8 cellular contexts compared by ENCODE assay signal in genomic region chr15:83205725-83206324, GRCh38. TPM values are rescaled to one million over a fixed set of nuclear protein-coding genes. Genes with fewer than 3 reads are reported as not detected.
DNase-seq lines count a peak whose midpoint lies in the region; ATAC-seq, FAIRE-seq and TF ChIP-seq lines count a peak whose summit lies in the region.

No MANE protein-coding gene starts in this region.

- H3K27ac ChIP-seq in RWPE2 (ENCODE audit: poor library complexity, severe bottlenecking): peak overlapping the region; percentile 62
- H3K27ac ChIP-seq in esophagus muscularis mucosa (replicated peaks in 1 of 4): peak overlapping the region; percentile 91 to 96 (median 94)

- H3K36me3 ChIP-seq in RWPE2 (ENCODE audit: low read depth) (peaks cover 11% of the 10 kb centered on the region), esophagus muscularis mucosa (no peaks in the 10 kb centered on the region)

- intact Hi-C loops in esophagus muscularis mucosa (cut with DNase I): loop anchor here (5.0 kb wide), 2 partner anchors 139 to 194 kb away; partner anchors contain the start of genes BTBD1 and C15orf40

- no peak for TF ChIP-seq CTCF in RWPE2 (IDR thresholded peaks at IDR 0.05; ENCODE audit: poor library complexity, severe bottlenecking)
- TF ChIP-seq CTCF in esophagus muscularis mucosa (IDR thresholded peaks at IDR 0.05): no peak

- H3K4me1 ChIP-seq in RWPE2 (ENCODE audit: insufficient read depth, poor library complexity, severe bottlenecking) (peaks cover 40% of the 10 kb centered on the region), esophagus muscularis mucosa (peaks cover 16 to 53% (median 48%) of the 10 kb centered on the region in 4 donors)

- DNase-seq in GM12891 (ENCODE audit: insufficient read length, low spot score) (no peak), RWPE2 (ENCODE audit: low spot score) (no peak), esophagus muscularis mucosa (ENCODE audit: extremely low spot score) (no peak), pons (ENCODE audit: low spot score) (peak; percentile 31), ureter (ENCODE audit: low spot score) (no peak), D341Med (ENCODE audit: low spot score) (no peak), DMS79 (lab: John Stamatoyannopoulos, UW) (no peak)

- no peak for TF ChIP-seq POLR2A in GM12891 (IDR thresholded peaks at IDR 0.05; ENCODE audit: low read depth, low read length)
- no peak for TF ChIP-seq POLR2A in esophagus muscularis mucosa (IDR thresholded peaks at IDR 0.05; ENCODE audit: low read depth)

- 14% methylated on average over 4 of the region's 4 CpGs for WGBS in esophagus muscularis mucosa

- H3K9me3 ChIP-seq in RWPE2 (ENCODE audit: severe bottlenecking) (no peaks in the 10 kb centered on the region), esophagus muscularis mucosa (no peaks in the 10 kb centered on the region)

- no peak for TF ChIP-seq EP300 in esophagus muscularis mucosa (IDR thresholded peaks at IDR 0.05)

- no peak for ATAC-seq in RWPE2 (ENCODE audit: low read depth)
- ATAC-seq in HG03139 (IDR thresholded peaks at IDR 0.05; ENCODE audit: unreplicated experiment): no peak

- H3K27me3 ChIP-seq in RWPE2 (ENCODE audit: insufficient read depth, poor library complexity, severe bottlenecking): no peaks in the 10 kb centered on the region
- H3K27me3 ChIP-seq in esophagus muscularis mucosa: no peaks in the 10 kb centered on the region

- H3K4me3 ChIP-seq in RWPE2 (ENCODE audit: severe bottlenecking): peak overlapping the region; percentile 99
- peak overlapping the region; percentile 88 to 96 (median 91) for H3K4me3 ChIP-seq in esophagus muscularis mucosa

- peak; percentile 35 for FAIRE-seq in GM12891 (lab: Jason Lieb, UNC)

TF ChIP-seq in GM12891, 5 proteins besides CTCF, POLR2A, EP300 and RAD21:
- no peak for TF ChIP-seq POU2F2 (IDR thresholded peaks at IDR 0.05; ENCODE audit: low read depth, low read length)
- no peak for TF ChIP-seq TAF1 (IDR thresholded peaks at IDR 0.05; ENCODE audit: low read depth, low read length)
- TF ChIP-seq SPI1 (IDR thresholded peaks at IDR 0.05; ENCODE audit: low read depth, low read length): no peak
- no peak for TF ChIP-seq POLR2AphosphoS5 (IDR thresholded peaks at IDR 0.05; ENCODE audit: low read depth, low read length)
- no peak for TF ChIP-seq PAX5 (IDR thresholded peaks at IDR 0.05; ENCODE audit: insufficient read depth, low read length, severe bottlenecking)
TF ChIP-seq in GM12891: peak in this region for 0.

RNA-seq across cellular contexts. Expression of gene HDGFL3, which starts 1.8 kb away (rescaled TPM):
- polyA plus RNA-seq in GM12891 (2012; ENCODE audit: low read depth, missing spikeins): 28.1 TPM
- total RNA-seq in esophagus muscularis mucosa: 10 to 100 TPM; 38.1 to 72.6 (median 47.9) TPM
- 68.7 TPM for total RNA-seq in ureter
